Comparison of ENCODE assay signal across 1 cellular context in genomic region chr4:116705466-116705865, GRCh38.
TF ChIP-seq lines count a peak whose summit lies in the region.

No MANE protein-coding gene starts in this region.

TF ChIP-seq in WTC11, 78 proteins besides CTCF, POLR2A, EP300 and RAD21 (continued from another document):
- TF ChIP-seq E2F5 (CRISPR knock-in tag; IDR thresholded peaks at IDR 0.05) (no peak), ZNF219 (CRISPR knock-in tag; IDR thresholded peaks at IDR 0.05; ENCODE audit: borderline replicate concordance) (no peak), TEAD1 (CRISPR knock-in tag; IDR thresholded peaks at IDR 0.05) (no peak), MYBL2 (CRISPR knock-in tag; IDR thresholded peaks at IDR 0.05) (no peak), ZNF532 (CRISPR knock-in tag; IDR thresholded peaks at IDR 0.05; ENCODE audit: borderline replicate concordance) (no peak), USF1 (CRISPR knock-in tag; IDR thresholded peaks at IDR 0.05) (no peak), FOXP1 (CRISPR knock-in tag; IDR thresholded peaks at IDR 0.05; ENCODE audit: borderline replicate concordance) (no peak), EMX1 (CRISPR knock-in tag; IDR thresholded peaks at IDR 0.05) (no peak)
